ENCODE assay signal across 10 cellular contexts in genomic region chr4:10622728-10623127, GRCh38.
DNase-seq lines count a peak whose midpoint lies in the region; ATAC-seq and TF ChIP-seq lines count a peak whose summit lies in the region.
"Had no signal": no experiment of that assay in that cellular context is flagged by ENCODE, and none has a peak within 500 bp of the region (broad histone marks: within the 10 kb centered on the region; RNA-seq: fewer than 3 reads in every experiment).

No MANE protein-coding gene starts in this region.

- H3K4me1 ChIP-seq in hepatocyte (ENCODE audit: insufficient read depth) (peaks cover 18% of the 10 kb centered on the region), psoas muscle (no peaks in the 10 kb centered on the region)

- peaks cover 2% of the 10 kb centered on the region for H3K4me1 Mint-ChIP-seq in activated CD4-positive, alpha-beta T cell treated with anti-CD3 and anti-CD28 coated beads, Interleukin-2, amount 10 ng/mL, durations not matched to agents 7 days and 5 days

- H3K27ac ChIP-seq in hepatocyte (no peak overlapping the region), psoas muscle (no peak overlapping the region)

- peak; percentile 70 for ATAC-seq in GM21447 (IDR thresholded peaks at IDR 0.05; ENCODE audit: unreplicated experiment)
- no peak for ATAC-seq in psoas muscle
- no peak for ATAC-seq in GM21528 (IDR thresholded peaks at IDR 0.05; ENCODE audit: low FRiP score, unreplicated experiment)
- ATAC-seq: mucosa of descending colon had no signal

- POLR2A ChIA-PET in activated CD4-positive, alpha-beta T cell treated with anti-CD3 and anti-CD28 coated beads, Interleukin-2, amount 10 ng/mL, durations not matched to agents 7 days and 5 days (lab: Charles Lee): no interaction called here

- H3K9me3 ChIP-seq in hepatocyte (ENCODE audit: low read depth) (no peaks in the 10 kb centered on the region), psoas muscle (no peaks in the 10 kb centered on the region)
- H3K9me3 ChIP-seq: mucosa of descending colon had no signal

- DNase-seq in GM13976 (ENCODE audit: low spot score) (peak; percentile 63), NAMALWA (ENCODE audit: low spot score) (peak; percentile 34), hepatocyte (ENCODE audit: low spot score) (no peak), psoas muscle (no peak), NCI-H345 (lab: John Stamatoyannopoulos, UW) (no peak)
- no peak for DNase-seq in activated CD4-positive, alpha-beta T cell treated with anti-CD3 and anti-CD28 coated beads, Interleukin-2, amount 10 ng/mL, durations not matched to agents 7 days and 5 days
- DNase-seq: NCI-H1694 had no signal

- no peaks in the 10 kb centered on the region for H3K9me3 Mint-ChIP-seq in activated CD4-positive, alpha-beta T cell treated with anti-CD3 and anti-CD28 coated beads, Interleukin-2, amount 10 ng/mL, durations not matched to agents 7 days and 5 days

- H3K27me3 ChIP-seq in hepatocyte: no peaks in the 10 kb centered on the region
- peaks cover 0 to 4% (median 1%) of the 10 kb centered on the region in 3 donors for H3K27me3 ChIP-seq in psoas muscle (ENCODE audit: insufficient read depth in 3 of 3, low read length in 2 of 3)

- no peak overlapping the region for H3K4me3 ChIP-seq in hepatocyte
- no peak overlapping the region for H3K4me3 ChIP-seq in psoas muscle
- H3K4me3 ChIP-seq: mucosa of descending colon had no signal

- no peaks in the 10 kb centered on the region for H3K9me2 ChIP-seq in hepatocyte (replicated peaks; ENCODE audit: insufficient read depth)

- H3K4me3 Mint-ChIP-seq in activated CD4-positive, alpha-beta T cell treated with anti-CD3 and anti-CD28 coated beads, Interleukin-2, amount 10 ng/mL, durations not matched to agents 7 days and 5 days: no peak overlapping the region

- no peak overlapping the region for H3K4me2 ChIP-seq in hepatocyte

- CTCF ChIA-PET in activated CD4-positive, alpha-beta T cell treated with anti-CD3 and anti-CD28 coated beads, Interleukin-2, amount 10 ng/mL, durations not matched to agents 7 days and 5 days (lab: Charles Lee): no interaction called here

- H3K27ac Mint-ChIP-seq in activated CD4-positive, alpha-beta T cell treated with anti-CD3 and anti-CD28 coated beads, Interleukin-2, amount 10 ng/mL, durations not matched to agents 7 days and 5 days: no peak overlapping the region

- TF ChIP-seq CTCF in GM13976 (IDR thresholded peaks at IDR 0.05; ENCODE audit: borderline replicate concordance, control extremely low read depth, extremely low read depth, insufficient read depth, missing control alignments) (peak; percentile 40), hepatocyte (IDR thresholded peaks at IDR 0.05; ENCODE audit: poor library complexity) (peak; percentile 29), psoas muscle (IDR thresholded peaks at IDR 0.05) (no peak)

- H4K20me1 ChIP-seq in hepatocyte (ENCODE audit: insufficient read depth, poor library complexity, severe bottlenecking): no peaks in the 10 kb centered on the region

- 98% methylated on average over 2 of the region's 2 CpGs for WGBS in hepatocyte (ENCODE audit: low lambda C conversion rate, missing lambda C conversion rate)
- WGBS in psoas muscle, 3 donors: 67 to 83% (median 76%) methylated on average over 2 of the region's 2 CpGs

- no peaks in the 10 kb centered on the region for H3K36me3 Mint-ChIP-seq in activated CD4-positive, alpha-beta T cell treated with anti-CD3 and anti-CD28 coated beads, Interleukin-2, amount 10 ng/mL, durations not matched to agents 7 days and 5 days (ENCODE audit: low read depth)

- in situ Hi-C loops in GM13976 (cut with MboI; ENCODE audit: low sequenced_read_pairs, unreplicated experiment): no loop called here

- H3K79me2 ChIP-seq in hepatocyte: no peaks in the 10 kb centered on the region

- H3K36me3 ChIP-seq in hepatocyte (replicated peaks; ENCODE audit: insufficient read depth, low read depth) (no peaks in the 10 kb centered on the region), psoas muscle (ENCODE audit: insufficient read depth in 1 of 2, low read depth in 1 of 2) (no peaks in the 10 kb centered on the region)

- H2AFZ ChIP-seq in hepatocyte: no peak overlapping the region

- H3K27me3 Mint-ChIP-seq in activated CD4-positive, alpha-beta T cell treated with anti-CD3 and anti-CD28 coated beads, Interleukin-2, amount 10 ng/mL, durations not matched to agents 7 days and 5 days: peaks cover 3% of the 10 kb centered on the region

- intact Hi-C loops in psoas muscle (cut with DNase I): no loop called here

Comparison
In these comparisons a context has a peak if more than half of its experiments do, and no peak if none do; other contexts are left out.
1. DNase-seq: peak in GM13976 (single experiment) and NAMALWA (single experiment); none in hepatocyte (single experiment), psoas muscle (0 of 2), NCI-H345 (single experiment) and activated CD4-positive, alpha-beta T cell treated with anti-CD3 and anti-CD28 coated beads, Interleukin-2, amount 10 ng/mL, durations not matched to agents 7 days and 5 days (single experiment).